ENCODE assay signal across 8 cellular contexts in genomic region chr16:67277294-67277998, GRCh38. TPM values are rescaled to one million over a fixed set of nuclear protein-coding genes. Genes with fewer than 3 reads are reported as not detected.
DNase-seq lines count a peak whose midpoint lies in the region; ATAC-seq lines count a peak whose summit lies in the region.

No MANE protein-coding gene starts in this region.

- peak overlapping the region; percentile 90 for H3K27ac Mint-ChIP-seq in activated T-cell treated with anti-CD3 and anti-CD28 coated beads, Interleukin-2, amount 50 U/mL, for 24 hours
- peak overlapping the region; percentile 38 for H3K27ac Mint-ChIP-seq in activated CD4-positive, alpha-beta memory T cell treated with anti-CD3 and anti-CD28 coated beads, Interleukin-2, amount 10 ng/mL, durations not matched to agents 7 days and 5 days
- H3K27ac Mint-ChIP-seq in stimulated activated naive CD8-positive, alpha-beta T cell treated with anti-CD3 and anti-CD28 coated beads, Interleukin-15, Interleukin-2, amounts not matched to agents 100 ng/mL and 50 ng/mL, for 24 hours, result peak overlapping the region; percentile 90

- no peaks in the 10 kb centered on the region for H3K9me3 Mint-ChIP-seq in activated T-cell treated with anti-CD3 and anti-CD28 coated beads, Interleukin-2, amount 50 U/mL, for 24 hours
- H3K9me3 Mint-ChIP-seq in activated CD4-positive, alpha-beta memory T cell treated with anti-CD3 and anti-CD28 coated beads, Interleukin-2, amount 10 ng/mL, durations not matched to agents 7 days and 5 days, result no peaks in the 10 kb centered on the region
- no peaks in the 10 kb centered on the region for H3K9me3 Mint-ChIP-seq in stimulated activated naive CD8-positive, alpha-beta T cell treated with anti-CD3 and anti-CD28 coated beads, Interleukin-15, Interleukin-2, amounts not matched to agents 100 ng/mL and 50 ng/mL, for 24 hours

- peaks cover 27% of the 10 kb centered on the region for H3K4me1 Mint-ChIP-seq in activated T-cell treated with anti-CD3 and anti-CD28 coated beads, Interleukin-2, amount 50 U/mL, for 24 hours (ENCODE audit: low read depth)
- H3K4me1 Mint-ChIP-seq in activated CD4-positive, alpha-beta memory T cell treated with anti-CD3 and anti-CD28 coated beads, Interleukin-2, amount 10 ng/mL, durations not matched to agents 7 days and 5 days, result peaks cover 24% of the 10 kb centered on the region
- H3K4me1 Mint-ChIP-seq in stimulated activated naive CD8-positive, alpha-beta T cell treated with anti-CD3 and anti-CD28 coated beads, Interleukin-15, Interleukin-2, amounts not matched to agents 100 ng/mL and 50 ng/mL, for 24 hours (ENCODE audit: low read depth), result peaks cover 26% of the 10 kb centered on the region

- CTCF ChIA-PET in activated CD4-positive, alpha-beta memory T cell treated with anti-CD3 and anti-CD28 coated beads, Interleukin-2, amount 10 ng/mL, durations not matched to agents 7 days and 5 days (lab: Charles Lee), result interaction anchor here (1.1 to 2.7 kb wide), 4 partner anchors 8 to 122 kb away, joined by 3 to 15 read pairs (median 6); no protein-coding TSS in a partner anchor

- peak overlapping the region; percentile 89 for H3K4me3 Mint-ChIP-seq in activated T-cell treated with anti-CD3 and anti-CD28 coated beads, Interleukin-2, amount 50 U/mL, for 24 hours
- H3K4me3 Mint-ChIP-seq in activated CD4-positive, alpha-beta memory T cell treated with anti-CD3 and anti-CD28 coated beads, Interleukin-2, amount 10 ng/mL, durations not matched to agents 7 days and 5 days, result peak overlapping the region; percentile 59
- peak overlapping the region; percentile 91 for H3K4me3 Mint-ChIP-seq in stimulated activated naive CD8-positive, alpha-beta T cell treated with anti-CD3 and anti-CD28 coated beads, Interleukin-15, Interleukin-2, amounts not matched to agents 100 ng/mL and 50 ng/mL, for 24 hours

- ATAC-seq in GM21526 (IDR thresholded peaks at IDR 0.05; ENCODE audit: low FRiP score, unreplicated experiment) (no peak), GM19023 (IDR thresholded peaks at IDR 0.05; ENCODE audit: unreplicated experiment) (no peak), GM21529 (IDR thresholded peaks at IDR 0.05; ENCODE audit: unreplicated experiment) (no peak)

- H3K27me3 Mint-ChIP-seq in activated T-cell treated with anti-CD3 and anti-CD28 coated beads, Interleukin-2, amount 50 U/mL, for 24 hours, result no peaks in the 10 kb centered on the region
- no peaks in the 10 kb centered on the region for H3K27me3 Mint-ChIP-seq in activated CD4-positive, alpha-beta memory T cell treated with anti-CD3 and anti-CD28 coated beads, Interleukin-2, amount 10 ng/mL, durations not matched to agents 7 days and 5 days
- H3K27me3 Mint-ChIP-seq in stimulated activated naive CD8-positive, alpha-beta T cell treated with anti-CD3 and anti-CD28 coated beads, Interleukin-15, Interleukin-2, amounts not matched to agents 100 ng/mL and 50 ng/mL, for 24 hours, result no peaks in the 10 kb centered on the region

- H3K36me3 Mint-ChIP-seq in activated T-cell treated with anti-CD3 and anti-CD28 coated beads, Interleukin-2, amount 50 U/mL, for 24 hours (ENCODE audit: low read depth), result peaks cover 38% of the 10 kb centered on the region
- H3K36me3 Mint-ChIP-seq in activated CD4-positive, alpha-beta memory T cell treated with anti-CD3 and anti-CD28 coated beads, Interleukin-2, amount 10 ng/mL, durations not matched to agents 7 days and 5 days (ENCODE audit: low read depth), result peaks cover 12% of the 10 kb centered on the region
- peaks cover 19% of the 10 kb centered on the region for H3K36me3 Mint-ChIP-seq in stimulated activated naive CD8-positive, alpha-beta T cell treated with anti-CD3 and anti-CD28 coated beads, Interleukin-15, Interleukin-2, amounts not matched to agents 100 ng/mL and 50 ng/mL, for 24 hours (ENCODE audit: low read depth)

- no peak for DNase-seq in activated T-cell treated with anti-CD3 and anti-CD28 coated beads, Interleukin-2, amount 50 U/mL, for 24 hours
- DNase-seq in activated T-cell treated with anti-CD3 and anti-CD28 coated beads for 4 hours (no peak), glomerular visceral epithelial cell (ENCODE audit: extremely low spot score) (peak; percentile 98)
- DNase-seq in activated CD4-positive, alpha-beta memory T cell treated with anti-CD3 and anti-CD28 coated beads, Interleukin-2, amount 10 ng/mL, durations not matched to agents 7 days and 5 days, result no peak

- POLR2A ChIA-PET in activated CD4-positive, alpha-beta memory T cell treated with anti-CD3 and anti-CD28 coated beads, Interleukin-2, amount 10 ng/mL, durations not matched to agents 7 days and 5 days (lab: Charles Lee), result interaction anchor here (0.6 to 2.3 kb wide), 3 partner anchors 9 to 54 kb away, joined by 3 to 6 read pairs (median 3); no protein-coding TSS in a partner anchor

RNA-seq across cellular contexts. Expression of gene PLEKHG4, which starts 1.9 kb away (rescaled TPM):
- total RNA-seq in activated CD4-positive, alpha-beta memory T cell treated with anti-CD3 and anti-CD28 coated beads, Interleukin-2, amount 10 ng/mL, durations not matched to agents 7 days and 5 days, result 10 to 100 TPM in 1 of 2 experiments, 1 to 10 TPM in 1; 9.2 to 10.9 TPM

RNA-seq across cellular contexts. Expression of gene SLC9A5, which starts 28.7 kb away (rescaled TPM):
- 1 to 10 TPM; 2.2 to 2.8 TPM for total RNA-seq in activated CD4-positive, alpha-beta memory T cell treated with anti-CD3 and anti-CD28 coated beads, Interleukin-2, amount 10 ng/mL, durations not matched to agents 7 days and 5 days

RNA-seq across cellular contexts. Expression of gene FHOD1, which starts 30.2 kb away (rescaled TPM):
- total RNA-seq in activated CD4-positive, alpha-beta memory T cell treated with anti-CD3 and anti-CD28 coated beads, Interleukin-2, amount 10 ng/mL, durations not matched to agents 7 days and 5 days, result 10 to 100 TPM; 94.8 to 99.1 TPM

RNA-seq across cellular contexts. Expression of gene KCTD19, which starts 49.1 kb away (rescaled TPM):
- total RNA-seq in activated CD4-positive, alpha-beta memory T cell treated with anti-CD3 and anti-CD28 coated beads, Interleukin-2, amount 10 ng/mL, durations not matched to agents 7 days and 5 days, result under 1 TPM; 0.20 to 0.48 TPM

RNA-seq across cellular contexts. Expression of gene LRRC36, which starts 49.2 kb away (rescaled TPM):
- not detected for total RNA-seq in activated CD4-positive, alpha-beta memory T cell treated with anti-CD3 and anti-CD28 coated beads, Interleukin-2, amount 10 ng/mL, durations not matched to agents 7 days and 5 days

Comparison
In these comparisons a context has a peak if more than half of its experiments do, and no peak if none do; other contexts are left out.
1. H3K27ac Mint-ChIP-seq: peak in every context shown above with its lines; median percentile 90 in activated T-cell treated with anti-CD3 and anti-CD28 coated beads, Interleukin-2, amount 50 U/mL, for 24 hours; 90 in stimulated activated naive CD8-positive, alpha-beta T cell treated with anti-CD3 and anti-CD28 coated beads, Interleukin-15, Interleukin-2, amounts not matched to agents 100 ng/mL and 50 ng/mL, for 24 hours; 38 in activated CD4-positive, alpha-beta memory T cell treated with anti-CD3 and anti-CD28 coated beads, Interleukin-2, amount 10 ng/mL, durations not matched to agents 7 days and 5 days.